In the genomic region with DNA sequence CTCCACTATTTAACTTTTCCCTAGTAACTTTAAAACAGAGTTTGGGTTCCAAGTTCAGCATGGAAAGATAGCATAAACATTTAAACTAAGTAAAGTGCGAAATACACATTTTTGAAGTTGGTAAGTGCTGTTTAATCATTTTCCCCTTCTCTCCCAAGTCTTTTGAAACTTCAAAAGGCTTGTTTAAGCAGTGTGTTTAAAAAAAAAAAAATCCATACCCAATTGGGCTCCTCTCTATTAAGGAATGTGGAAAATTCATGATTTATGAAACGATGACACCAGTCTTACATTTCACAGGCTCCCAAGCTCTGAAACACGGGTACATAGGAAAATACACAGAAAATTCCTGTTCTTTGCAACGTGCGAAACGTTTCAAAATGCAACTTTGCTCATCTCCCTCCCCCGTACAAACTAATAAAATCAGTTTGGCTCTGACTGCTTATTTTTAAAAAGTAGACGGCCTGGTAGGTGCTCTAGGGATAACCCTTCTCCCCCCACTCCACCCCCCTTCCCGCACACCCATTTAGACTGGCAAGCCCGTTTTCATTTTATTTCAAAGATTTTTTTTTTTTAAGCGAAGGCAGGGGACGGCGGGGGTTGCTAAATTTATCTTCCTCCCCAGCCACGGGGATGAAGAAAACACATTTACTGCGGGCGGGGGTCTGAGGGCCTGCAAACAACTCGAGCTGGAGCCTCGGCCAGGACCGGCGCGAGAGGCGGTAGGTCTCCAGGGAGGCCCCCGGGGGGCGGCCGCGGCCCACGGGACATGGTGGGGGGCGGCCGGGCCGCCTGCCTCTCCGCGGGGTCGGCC, we compare ENCODE assay signal across 1 cellular context.
TF ChIP-seq lines count a peak whose summit lies in the region.

No MANE protein-coding gene starts in this region.

TF ChIP-seq in K562, 482 proteins besides CTCF, POLR2A, EP300 and RAD21 (continued from another document):
- TF ChIP-seq, protein P1, sequence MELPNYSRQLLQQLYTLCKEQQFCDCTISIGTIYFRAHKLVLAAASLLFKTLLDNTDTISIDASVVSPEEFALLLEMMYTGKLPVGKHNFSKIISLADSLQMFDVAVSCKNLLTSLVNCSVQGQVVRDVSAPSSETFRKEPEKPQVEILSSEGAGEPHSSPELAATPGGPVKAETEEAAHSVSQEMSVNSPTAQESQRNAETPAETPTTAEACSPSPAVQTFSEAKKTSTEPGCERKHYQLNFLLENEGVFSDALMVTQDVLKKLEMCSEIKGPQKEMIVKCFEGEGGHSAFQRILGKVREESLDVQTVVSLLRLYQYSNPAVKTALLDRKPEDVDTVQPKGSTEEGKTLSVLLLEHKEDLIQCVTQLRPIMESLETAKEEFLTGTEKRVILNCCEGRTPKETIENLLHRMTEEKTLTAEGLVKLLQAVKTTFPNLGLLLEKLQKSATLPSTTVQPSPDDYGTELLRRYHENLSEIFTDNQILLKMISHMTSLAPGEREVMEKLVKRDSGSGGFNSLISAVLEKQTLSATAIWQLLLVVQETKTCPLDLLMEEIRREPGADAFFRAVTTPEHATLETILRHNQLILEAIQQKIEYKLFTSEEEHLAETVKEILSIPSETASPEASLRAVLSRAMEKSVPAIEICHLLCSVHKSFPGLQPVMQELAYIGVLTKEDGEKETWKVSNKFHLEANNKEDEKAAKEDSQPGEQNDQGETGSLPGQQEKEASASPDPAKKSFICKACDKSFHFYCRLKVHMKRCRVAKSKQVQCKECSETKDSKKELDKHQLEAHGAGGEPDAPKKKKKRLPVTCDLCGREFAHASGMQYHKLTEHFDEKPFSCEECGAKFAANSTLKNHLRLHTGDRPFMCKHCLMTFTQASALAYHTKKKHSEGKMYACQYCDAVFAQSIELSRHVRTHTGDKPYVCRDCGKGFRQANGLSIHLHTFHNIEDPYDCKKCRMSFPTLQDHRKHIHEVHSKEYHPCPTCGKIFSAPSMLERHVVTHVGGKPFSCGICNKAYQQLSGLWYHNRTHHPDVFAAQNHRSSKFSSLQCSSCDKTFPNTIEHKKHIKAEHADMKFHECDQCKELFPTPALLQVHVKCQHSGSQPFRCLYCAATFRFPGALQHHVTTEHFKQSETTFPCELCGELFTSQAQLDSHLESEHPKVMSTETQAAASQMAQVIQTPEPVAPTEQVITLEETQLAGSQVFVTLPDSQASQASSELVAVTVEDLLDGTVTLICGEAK (IDR thresholded peaks at IDR 0.05) = peak; percentile 41; the same call in 1 of the 2 replicates
- TF ChIP-seq, protein P1 (CRISPR knock-in tag; IDR thresholded peaks at IDR 0.05) = no peak
- TF ChIP-seq MEIS2 (IDR thresholded peaks at IDR 0.05; ENCODE audit: partially characterized antibody) (peak; percentile 50), CTBP1 (IDR thresholded peaks at IDR 0.05; ENCODE audit: borderline replicate concordance) (no peak), CHD1 (IDR thresholded peaks at IDR 0.05; ENCODE audit: low read length) (no peak), HNRNPL (IDR thresholded peaks at IDR 0.05; ENCODE audit: low read depth, low read length) (no peak), ZBTB7A (IDR thresholded peaks at IDR 0.05; ENCODE audit: borderline replicate concordance, control insufficient read depth, low read depth, low read length) (peak; percentile 55; the same call in 1 of the 2 replicates), FOXM1 (IDR thresholded peaks at IDR 0.05; ENCODE audit: low read depth) (0 out of 2 replicates have a peak, but pooled peaks have one; percentile 44), FOXM1 (CRISPR knock-in tag; IDR thresholded peaks at IDR 0.05; ENCODE audit: low read depth) (no peak)
- TF ChIP-seq, protein P2, sequence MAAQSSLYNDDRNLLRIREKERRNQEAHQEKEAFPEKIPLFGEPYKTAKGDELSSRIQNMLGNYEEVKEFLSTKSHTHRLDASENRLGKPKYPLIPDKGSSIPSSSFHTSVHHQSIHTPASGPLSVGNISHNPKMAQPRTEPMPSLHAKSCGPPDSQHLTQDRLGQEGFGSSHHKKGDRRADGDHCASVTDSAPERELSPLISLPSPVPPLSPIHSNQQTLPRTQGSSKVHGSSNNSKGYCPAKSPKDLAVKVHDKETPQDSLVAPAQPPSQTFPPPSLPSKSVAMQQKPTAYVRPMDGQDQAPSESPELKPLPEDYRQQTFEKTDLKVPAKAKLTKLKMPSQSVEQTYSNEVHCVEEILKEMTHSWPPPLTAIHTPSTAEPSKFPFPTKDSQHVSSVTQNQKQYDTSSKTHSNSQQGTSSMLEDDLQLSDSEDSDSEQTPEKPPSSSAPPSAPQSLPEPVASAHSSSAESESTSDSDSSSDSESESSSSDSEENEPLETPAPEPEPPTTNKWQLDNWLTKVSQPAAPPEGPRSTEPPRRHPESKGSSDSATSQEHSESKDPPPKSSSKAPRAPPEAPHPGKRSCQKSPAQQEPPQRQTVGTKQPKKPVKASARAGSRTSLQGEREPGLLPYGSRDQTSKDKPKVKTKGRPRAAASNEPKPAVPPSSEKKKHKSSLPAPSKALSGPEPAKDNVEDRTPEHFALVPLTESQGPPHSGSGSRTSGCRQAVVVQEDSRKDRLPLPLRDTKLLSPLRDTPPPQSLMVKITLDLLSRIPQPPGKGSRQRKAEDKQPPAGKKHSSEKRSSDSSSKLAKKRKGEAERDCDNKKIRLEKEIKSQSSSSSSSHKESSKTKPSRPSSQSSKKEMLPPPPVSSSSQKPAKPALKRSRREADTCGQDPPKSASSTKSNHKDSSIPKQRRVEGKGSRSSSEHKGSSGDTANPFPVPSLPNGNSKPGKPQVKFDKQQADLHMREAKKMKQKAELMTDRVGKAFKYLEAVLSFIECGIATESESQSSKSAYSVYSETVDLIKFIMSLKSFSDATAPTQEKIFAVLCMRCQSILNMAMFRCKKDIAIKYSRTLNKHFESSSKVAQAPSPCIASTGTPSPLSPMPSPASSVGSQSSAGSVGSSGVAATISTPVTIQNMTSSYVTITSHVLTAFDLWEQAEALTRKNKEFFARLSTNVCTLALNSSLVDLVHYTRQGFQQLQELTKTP (IDR thresholded peaks at IDR 0.05; ENCODE audit: low read depth in 1 of 2, partially characterized antibody in 2 of 2) = no peak
- TF ChIP-seq, protein P3, sequence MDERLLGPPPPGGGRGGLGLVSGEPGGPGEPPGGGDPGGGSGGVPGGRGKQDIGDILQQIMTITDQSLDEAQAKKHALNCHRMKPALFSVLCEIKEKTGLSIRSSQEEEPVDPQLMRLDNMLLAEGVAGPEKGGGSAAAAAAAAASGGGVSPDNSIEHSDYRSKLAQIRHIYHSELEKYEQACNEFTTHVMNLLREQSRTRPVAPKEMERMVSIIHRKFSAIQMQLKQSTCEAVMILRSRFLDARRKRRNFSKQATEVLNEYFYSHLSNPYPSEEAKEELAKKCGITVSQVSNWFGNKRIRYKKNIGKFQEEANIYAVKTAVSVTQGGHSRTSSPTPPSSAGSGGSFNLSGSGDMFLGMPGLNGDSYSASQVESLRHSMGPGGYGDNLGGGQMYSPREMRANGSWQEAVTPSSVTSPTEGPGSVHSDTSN (CRISPR knock-in tag; IDR thresholded peaks at IDR 0.05; ENCODE audit: low read depth) = no peak
- TF ChIP-seq, protein P3 (tag; conservative IDR thresholded peaks at IDR 0.05; ENCODE audit: low read depth) = peak; percentile 54
- TF ChIP-seq, protein P4, sequence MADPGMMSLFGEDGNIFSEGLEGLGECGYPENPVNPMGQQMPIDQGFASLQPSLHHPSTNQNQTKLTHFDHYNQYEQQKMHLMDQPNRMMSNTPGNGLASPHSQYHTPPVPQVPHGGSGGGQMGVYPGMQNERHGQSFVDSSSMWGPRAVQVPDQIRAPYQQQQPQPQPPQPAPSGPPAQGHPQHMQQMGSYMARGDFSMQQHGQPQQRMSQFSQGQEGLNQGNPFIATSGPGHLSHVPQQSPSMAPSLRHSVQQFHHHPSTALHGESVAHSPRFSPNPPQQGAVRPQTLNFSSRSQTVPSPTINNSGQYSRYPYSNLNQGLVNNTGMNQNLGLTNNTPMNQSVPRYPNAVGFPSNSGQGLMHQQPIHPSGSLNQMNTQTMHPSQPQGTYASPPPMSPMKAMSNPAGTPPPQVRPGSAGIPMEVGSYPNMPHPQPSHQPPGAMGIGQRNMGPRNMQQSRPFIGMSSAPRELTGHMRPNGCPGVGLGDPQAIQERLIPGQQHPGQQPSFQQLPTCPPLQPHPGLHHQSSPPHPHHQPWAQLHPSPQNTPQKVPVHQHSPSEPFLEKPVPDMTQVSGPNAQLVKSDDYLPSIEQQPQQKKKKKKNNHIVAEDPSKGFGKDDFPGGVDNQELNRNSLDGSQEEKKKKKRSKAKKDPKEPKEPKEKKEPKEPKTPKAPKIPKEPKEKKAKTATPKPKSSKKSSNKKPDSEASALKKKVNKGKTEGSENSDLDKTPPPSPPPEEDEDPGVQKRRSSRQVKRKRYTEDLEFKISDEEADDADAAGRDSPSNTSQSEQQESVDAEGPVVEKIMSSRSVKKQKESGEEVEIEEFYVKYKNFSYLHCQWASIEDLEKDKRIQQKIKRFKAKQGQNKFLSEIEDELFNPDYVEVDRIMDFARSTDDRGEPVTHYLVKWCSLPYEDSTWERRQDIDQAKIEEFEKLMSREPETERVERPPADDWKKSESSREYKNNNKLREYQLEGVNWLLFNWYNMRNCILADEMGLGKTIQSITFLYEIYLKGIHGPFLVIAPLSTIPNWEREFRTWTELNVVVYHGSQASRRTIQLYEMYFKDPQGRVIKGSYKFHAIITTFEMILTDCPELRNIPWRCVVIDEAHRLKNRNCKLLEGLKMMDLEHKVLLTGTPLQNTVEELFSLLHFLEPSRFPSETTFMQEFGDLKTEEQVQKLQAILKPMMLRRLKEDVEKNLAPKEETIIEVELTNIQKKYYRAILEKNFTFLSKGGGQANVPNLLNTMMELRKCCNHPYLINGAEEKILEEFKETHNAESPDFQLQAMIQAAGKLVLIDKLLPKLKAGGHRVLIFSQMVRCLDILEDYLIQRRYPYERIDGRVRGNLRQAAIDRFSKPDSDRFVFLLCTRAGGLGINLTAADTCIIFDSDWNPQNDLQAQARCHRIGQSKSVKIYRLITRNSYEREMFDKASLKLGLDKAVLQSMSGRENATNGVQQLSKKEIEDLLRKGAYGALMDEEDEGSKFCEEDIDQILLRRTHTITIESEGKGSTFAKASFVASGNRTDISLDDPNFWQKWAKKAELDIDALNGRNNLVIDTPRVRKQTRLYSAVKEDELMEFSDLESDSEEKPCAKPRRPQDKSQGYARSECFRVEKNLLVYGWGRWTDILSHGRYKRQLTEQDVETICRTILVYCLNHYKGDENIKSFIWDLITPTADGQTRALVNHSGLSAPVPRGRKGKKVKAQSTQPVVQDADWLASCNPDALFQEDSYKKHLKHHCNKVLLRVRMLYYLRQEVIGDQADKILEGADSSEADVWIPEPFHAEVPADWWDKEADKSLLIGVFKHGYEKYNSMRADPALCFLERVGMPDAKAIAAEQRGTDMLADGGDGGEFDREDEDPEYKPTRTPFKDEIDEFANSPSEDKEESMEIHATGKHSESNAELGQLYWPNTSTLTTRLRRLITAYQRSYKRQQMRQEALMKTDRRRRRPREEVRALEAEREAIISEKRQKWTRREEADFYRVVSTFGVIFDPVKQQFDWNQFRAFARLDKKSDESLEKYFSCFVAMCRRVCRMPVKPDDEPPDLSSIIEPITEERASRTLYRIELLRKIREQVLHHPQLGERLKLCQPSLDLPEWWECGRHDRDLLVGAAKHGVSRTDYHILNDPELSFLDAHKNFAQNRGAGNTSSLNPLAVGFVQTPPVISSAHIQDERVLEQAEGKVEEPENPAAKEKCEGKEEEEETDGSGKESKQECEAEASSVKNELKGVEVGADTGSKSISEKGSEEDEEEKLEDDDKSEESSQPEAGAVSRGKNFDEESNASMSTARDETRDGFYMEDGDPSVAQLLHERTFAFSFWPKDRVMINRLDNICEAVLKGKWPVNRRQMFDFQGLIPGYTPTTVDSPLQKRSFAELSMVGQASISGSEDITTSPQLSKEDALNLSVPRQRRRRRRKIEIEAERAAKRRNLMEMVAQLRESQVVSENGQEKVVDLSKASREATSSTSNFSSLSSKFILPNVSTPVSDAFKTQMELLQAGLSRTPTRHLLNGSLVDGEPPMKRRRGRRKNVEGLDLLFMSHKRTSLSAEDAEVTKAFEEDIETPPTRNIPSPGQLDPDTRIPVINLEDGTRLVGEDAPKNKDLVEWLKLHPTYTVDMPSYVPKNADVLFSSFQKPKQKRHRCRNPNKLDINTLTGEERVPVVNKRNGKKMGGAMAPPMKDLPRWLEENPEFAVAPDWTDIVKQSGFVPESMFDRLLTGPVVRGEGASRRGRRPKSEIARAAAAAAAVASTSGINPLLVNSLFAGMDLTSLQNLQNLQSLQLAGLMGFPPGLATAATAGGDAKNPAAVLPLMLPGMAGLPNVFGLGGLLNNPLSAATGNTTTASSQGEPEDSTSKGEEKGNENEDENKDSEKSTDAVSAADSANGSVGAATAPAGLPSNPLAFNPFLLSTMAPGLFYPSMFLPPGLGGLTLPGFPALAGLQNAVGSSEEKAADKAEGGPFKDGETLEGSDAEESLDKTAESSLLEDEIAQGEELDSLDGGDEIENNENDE (IDR thresholded peaks at IDR 0.05; ENCODE audit: low read depth, low read length) = no peak
TF ChIP-seq in K562: peak in this region for 12.
